28 cellular contexts compared by ENCODE assay signal in the genomic region with DNA sequence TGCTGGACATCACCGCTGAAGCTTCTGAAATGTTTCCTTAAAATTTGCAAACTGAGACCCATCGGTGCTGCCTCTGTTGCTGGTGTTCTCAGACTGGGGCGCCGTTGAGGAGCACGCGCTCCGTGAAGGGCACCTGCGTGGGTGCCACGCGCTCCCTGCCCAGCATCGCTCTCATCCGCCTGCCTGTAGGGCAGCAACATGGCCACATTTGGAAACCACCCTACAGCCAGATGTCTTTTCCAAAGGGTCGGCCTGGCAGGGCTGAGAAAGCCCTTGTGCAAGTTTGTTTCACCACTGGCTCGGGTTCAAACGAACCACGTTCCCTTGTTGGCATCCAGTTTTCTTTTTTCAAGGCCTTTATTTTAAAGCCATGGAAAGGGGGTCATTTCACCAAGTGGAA. TPM values are rescaled to one million over a fixed set of nuclear protein-coding genes. Genes with fewer than 3 reads are reported as not detected.
"Had no signal": no experiment of that assay in that cellular context is flagged by ENCODE, and none has a peak within 500 bp of the region (broad histone marks: within the 10 kb centered on the region; RNA-seq: fewer than 3 reads in every experiment).

No MANE protein-coding gene starts in this region.

- ATAC-seq: activated CD8-positive, alpha-beta memory T cell treated with anti-CD3 and anti-CD28 coated beads, Interleukin-2, amount 10 ng/mL, durations not matched to agents 7 days and 5 days; activated CD8-positive, alpha-beta T cell treated with anti-CD3 and anti-CD28 coated beads for 36 hours; activated T-cell treated with anti-CD3 and anti-CD28 coated beads, Interleukin-2, amount 50 U/mL, for 72 hours; esophagus mucosa; foreskin keratinocyte; left lung; pancreas; stimulated activated naive CD8-positive, alpha-beta T cell treated with anti-CD3 and anti-CD28 coated beads, Interleukin-15, Interleukin-2, amounts not matched to agents 100 U/mL and 50 U/mL, for 24 hours had no signal

- DNase-seq: activated B cell treated with CpG ODN at 0.5 μM for 24 hours; activated CD4-positive, alpha-beta T cell treated with anti-CD3 and anti-CD28 coated beads, Interleukin-2, amount 50 U/mL, for 1 hour; activated CD8-positive, alpha-beta memory T cell treated with anti-CD3 and anti-CD28 coated beads, Interleukin-2, amount 10 ng/mL, durations not matched to agents 7 days and 5 days; activated CD8-positive, alpha-beta T cell treated with anti-CD3 and anti-CD28 coated beads for 36 hours; activated effector memory CD4-positive, alpha-beta T cell treated with Interleukin-2 at 50 U/mL for 16 hours; activated naive CD4-positive, alpha-beta T cell treated with Interleukin-2 at 50 U/mL for 16 hours; activated naive CD8-positive, alpha-beta T cell treated with anti-CD3 and anti-CD28 coated beads for 36 hours; activated T-cell treated with anti-CD3 and anti-CD28 coated beads for 4 hours; activated T-cell treated with anti-CD3 and anti-CD28 coated beads, Interleukin-2, amount 50 U/mL, for 72 hours; cerebellar nuclear complex; cortex of kidney; foreskin keratinocyte; left lung; naive B cell; nephron progenitor cell; pancreas; spleen; stimulated activated naive CD8-positive, alpha-beta T cell treated with anti-CD3 and anti-CD28 coated beads, Interleukin-15, Interleukin-2, amounts not matched to agents 100 U/mL and 50 U/mL, for 24 hours; T-helper 1 cell; testis; transverse colon had no signal

- H3K27ac ChIP-seq: adrenal gland, ascending aorta, cardiac muscle cell, foreskin keratinocyte, left lung, pancreas, prostate gland, spleen, testis, transverse colon, vagina had no signal

- H3K27me3 ChIP-seq: adrenal gland, ascending aorta, cardiac muscle cell, foreskin keratinocyte, left lung, pancreas, spleen, testis, transverse colon, vagina had no signal

- H3K36me3 ChIP-seq: adrenal gland, pancreas, prostate gland, spleen, transverse colon, vagina had no signal

- H3K4me1 ChIP-seq: adrenal gland, ascending aorta, foreskin keratinocyte, pancreas, prostate gland, testis had no signal

- H3K9me3 ChIP-seq: adrenal gland, ascending aorta, left lung, pancreas, prostate gland, spleen, testis, transverse colon, vagina had no signal

- H3K4me3 ChIP-seq: adrenal gland, ascending aorta, cardiac muscle cell, left lung, pancreas, prostate gland, spleen, testis, transverse colon, vagina had no signal

RNA-seq across cellular contexts. Expression of a gene that starts 13.9 kb away (rescaled TPM):
- total RNA-seq: foreskin keratinocyte, glomerular endothelial cell had no signal
